ENCODE assay signal across 1 cellular context in genomic region chr7:128031901-128032604, GRCh38.
TF ChIP-seq lines count a peak whose summit lies in the region.

No MANE protein-coding gene starts in this region.

TF ChIP-seq in HEK293, 187 proteins besides CTCF, POLR2A, EP300 and RAD21 (continued from another document and continues in another):
- TF ChIP-seq ZNF280D (tag by site-specific recombination; IDR thresholded peaks at IDR 0.05) (no peak), ZNF146 (tag by site-specific recombination; IDR thresholded peaks at IDR 0.05) (no peak), ZNF404 (tag by site-specific recombination; IDR thresholded peaks at IDR 0.05) (no peak), ZNF610 (tag by site-specific recombination; IDR thresholded peaks at IDR 0.05; ENCODE audit: borderline replicate concordance) (0 out of 2 replicates have a peak, but pooled peaks have one; percentile 28), AEBP2 (tag by site-specific recombination; IDR thresholded peaks at IDR 0.05; ENCODE audit: borderline replicate concordance) (no peak), ZNF449 (tag by site-specific recombination; IDR thresholded peaks at IDR 0.05) (no peak), ZNF514 (tag by site-specific recombination; IDR thresholded peaks at IDR 0.05) (no peak), KLF1 (tag by site-specific recombination; IDR thresholded peaks at IDR 0.05) (no peak), ZFP37 (tag by site-specific recombination; IDR thresholded peaks at IDR 0.05) (no peak), ZNF704 (tag by site-specific recombination; IDR thresholded peaks at IDR 0.05) (no peak), ZNF600 (tag by site-specific recombination; IDR thresholded peaks at IDR 0.05) (peak; percentile 85), ZNF561 (tag by site-specific recombination; IDR thresholded peaks at IDR 0.05; ENCODE audit: borderline replicate concordance) (no peak; the same call in 1 of the 2 replicates), ZBTB48 (tag by site-specific recombination; IDR thresholded peaks at IDR 0.05) (no peak), ELK4 (IDR thresholded peaks at IDR 0.05; ENCODE audit: borderline replicate concordance, low read depth, low read length) (no peak), ZNF623 (tag by site-specific recombination; IDR thresholded peaks at IDR 0.05) (no peak), ZNF549 (tag by site-specific recombination; IDR thresholded peaks at IDR 0.05) (no peak), ZNF629 (tag by site-specific recombination; IDR thresholded peaks at IDR 0.05) (peak; percentile 61; the same call in 1 of the 2 replicates), SALL2 (tag by site-specific recombination; IDR thresholded peaks at IDR 0.05; ENCODE audit: borderline replicate concordance) (no peak), ZNF518A (tag by site-specific recombination; conservative IDR thresholded peaks at IDR 0.05; ENCODE audit: low read depth) (no peak), SCRT1 (tag by site-specific recombination; IDR thresholded peaks at IDR 0.05; ENCODE audit: borderline replicate concordance) (no peak), ZNF133 (tag by site-specific recombination; IDR thresholded peaks at IDR 0.05) (no peak), ZNF202 (tag by site-specific recombination; IDR thresholded peaks at IDR 0.05; ENCODE audit: borderline replicate concordance) (no peak), ZNF544 (tag by site-specific recombination; IDR thresholded peaks at IDR 0.05) (no peak), SETDB1 (IDR thresholded peaks at IDR 0.05; ENCODE audit: insufficient read length, low read length) (no peak), ZNF626 (tag by site-specific recombination; IDR thresholded peaks at IDR 0.05) (no peak), ZBTB1 (tag by site-specific recombination; IDR thresholded peaks at IDR 0.05) (no peak), ZNF677 (tag by site-specific recombination; IDR thresholded peaks at IDR 0.05) (no peak), ZNF248 (tag by site-specific recombination; IDR thresholded peaks at IDR 0.05) (no peak), ZNF24 (tag by site-specific recombination; IDR thresholded peaks at IDR 0.05) (no peak), MYNN (tag by site-specific recombination; IDR thresholded peaks at IDR 0.05; ENCODE audit: borderline replicate concordance) (no peak), BCL11A (tag by site-specific recombination; IDR thresholded peaks at IDR 0.05; ENCODE audit: low read depth) (no peak), ZSCAN23 (tag by site-specific recombination; IDR thresholded peaks at IDR 0.05) (no peak), ZNF658 (tag by site-specific recombination; IDR thresholded peaks at IDR 0.05) (no peak), ZNF175 (tag by site-specific recombination; IDR thresholded peaks at IDR 0.05) (no peak), ZNF157 (tag by site-specific recombination; IDR thresholded peaks at IDR 0.05) (no peak), BCL6B (tag by site-specific recombination; IDR thresholded peaks at IDR 0.05) (no peak)
- TF ChIP-seq, protein P1, sequence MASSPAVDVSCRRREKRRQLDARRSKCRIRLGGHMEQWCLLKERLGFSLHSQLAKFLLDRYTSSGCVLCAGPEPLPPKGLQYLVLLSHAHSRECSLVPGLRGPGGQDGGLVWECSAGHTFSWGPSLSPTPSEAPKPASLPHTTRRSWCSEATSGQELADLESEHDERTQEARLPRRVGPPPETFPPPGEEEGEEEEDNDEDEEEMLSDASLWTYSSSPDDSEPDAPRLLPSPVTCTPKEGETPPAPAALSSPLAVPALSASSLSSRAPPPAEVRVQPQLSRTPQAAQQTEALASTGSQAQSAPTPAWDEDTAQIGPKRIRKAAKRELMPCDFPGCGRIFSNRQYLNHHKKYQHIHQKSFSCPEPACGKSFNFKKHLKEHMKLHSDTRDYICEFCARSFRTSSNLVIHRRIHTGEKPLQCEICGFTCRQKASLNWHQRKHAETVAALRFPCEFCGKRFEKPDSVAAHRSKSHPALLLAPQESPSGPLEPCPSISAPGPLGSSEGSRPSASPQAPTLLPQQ (tag by site-specific recombination; IDR thresholded peaks at IDR 0.05): no peak
- TF ChIP-seq, protein P2, sequence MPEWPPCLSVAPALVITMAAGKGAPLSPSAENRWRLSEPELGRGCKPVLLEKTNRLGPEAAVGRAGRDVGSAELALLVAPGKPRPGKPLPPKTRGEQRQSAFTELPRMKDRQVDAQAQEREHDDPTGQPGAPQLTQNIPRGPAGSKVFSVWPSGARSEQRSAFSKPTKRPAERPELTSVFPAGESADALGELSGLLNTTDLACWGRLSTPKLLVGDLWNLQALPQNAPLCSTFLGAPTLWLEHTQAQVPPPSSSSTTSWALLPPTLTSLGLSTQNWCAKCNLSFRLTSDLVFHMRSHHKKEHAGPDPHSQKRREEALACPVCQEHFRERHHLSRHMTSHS (tag by site-specific recombination; IDR thresholded peaks at IDR 0.05): no peak
